Comparison of ENCODE assay signal across 1 cellular context in the genomic region with DNA sequence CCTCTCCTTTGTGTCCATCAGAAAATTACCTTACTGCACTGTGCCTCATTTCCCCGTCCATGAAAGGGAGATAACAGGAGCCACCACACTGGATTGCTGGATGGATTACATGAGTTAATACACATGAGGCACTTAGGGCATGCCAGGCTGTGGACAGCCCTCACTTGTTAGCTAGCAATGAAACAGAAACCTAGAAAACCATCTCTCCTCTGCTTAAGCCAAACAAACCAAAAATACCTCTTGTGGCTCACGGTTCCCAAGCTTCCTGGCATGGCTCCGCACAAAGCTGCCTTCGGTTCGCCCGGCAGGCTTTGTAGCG.
TF ChIP-seq lines count a peak whose summit lies in the region.

No MANE protein-coding gene starts in this region.

TF ChIP-seq in SK-N-SH treated with all-trans-retinoic acid at 6 μM for 48 hours, 23 proteins besides CTCF, POLR2A, EP300 and RAD21 (continued from another document):
- TF ChIP-seq, protein P1, sequence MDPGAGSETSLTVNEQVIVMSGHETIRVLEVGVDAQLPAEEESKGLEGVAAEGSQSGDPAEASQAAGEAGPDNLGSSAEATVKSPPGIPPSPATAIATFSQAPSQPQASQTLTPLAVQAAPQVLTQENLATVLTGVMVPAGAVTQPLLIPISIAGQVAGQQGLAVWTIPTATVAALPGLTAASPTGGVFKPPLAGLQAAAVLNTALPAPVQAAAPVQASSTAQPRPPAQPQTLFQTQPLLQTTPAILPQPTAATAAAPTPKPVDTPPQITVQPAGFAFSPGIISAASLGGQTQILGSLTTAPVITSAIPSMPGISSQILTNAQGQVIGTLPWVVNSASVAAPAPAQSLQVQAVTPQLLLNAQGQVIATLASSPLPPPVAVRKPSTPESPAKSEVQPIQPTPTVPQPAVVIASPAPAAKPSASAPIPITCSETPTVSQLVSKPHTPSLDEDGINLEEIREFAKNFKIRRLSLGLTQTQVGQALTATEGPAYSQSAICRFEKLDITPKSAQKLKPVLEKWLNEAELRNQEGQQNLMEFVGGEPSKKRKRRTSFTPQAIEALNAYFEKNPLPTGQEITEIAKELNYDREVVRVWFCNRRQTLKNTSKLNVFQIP (CRISPR knock-in tag; IDR thresholded peaks at IDR 0.05; ENCODE audit: borderline replicate concordance, low read depth): no peak
- TF ChIP-seq ESRRG (CRISPR knock-in tag; IDR thresholded peaks at IDR 0.05): no peak
- TF ChIP-seq OSR1 (CRISPR knock-in tag; IDR thresholded peaks at IDR 0.05): no peak
- TF ChIP-seq SNAI2 (CRISPR knock-in tag; IDR thresholded peaks at IDR 0.05): no peak
- TF ChIP-seq RARB (CRISPR knock-in tag; IDR thresholded peaks at IDR 0.05): no peak
